Comparison of ENCODE assay signal across 1 cellular context in the genomic region with DNA sequence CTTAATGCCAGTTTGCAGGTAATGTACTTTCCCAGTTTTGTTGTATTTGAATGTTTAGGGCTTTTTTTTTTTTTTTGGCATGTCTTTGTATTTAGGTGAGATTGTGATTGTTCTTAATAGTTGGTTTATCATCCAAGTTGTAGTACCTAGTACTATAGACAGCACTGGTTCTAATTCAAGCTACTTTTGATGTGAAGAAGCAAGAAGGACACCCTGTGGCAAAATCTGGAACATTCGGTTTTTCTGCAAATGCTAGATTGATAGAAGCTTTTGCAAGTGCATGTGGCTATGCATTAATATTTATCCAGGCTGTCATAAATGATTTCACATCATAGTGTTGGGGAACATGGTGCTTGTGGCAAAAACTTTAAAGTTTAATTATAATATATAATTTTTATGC.
TF ChIP-seq lines count a peak whose summit lies in the region.

No MANE protein-coding gene starts in this region.

TF ChIP-seq in SK-N-SH, 30 proteins besides CTCF, POLR2A, EP300 and RAD21 (continued from another document):
- TF ChIP-seq, protein P1, sequence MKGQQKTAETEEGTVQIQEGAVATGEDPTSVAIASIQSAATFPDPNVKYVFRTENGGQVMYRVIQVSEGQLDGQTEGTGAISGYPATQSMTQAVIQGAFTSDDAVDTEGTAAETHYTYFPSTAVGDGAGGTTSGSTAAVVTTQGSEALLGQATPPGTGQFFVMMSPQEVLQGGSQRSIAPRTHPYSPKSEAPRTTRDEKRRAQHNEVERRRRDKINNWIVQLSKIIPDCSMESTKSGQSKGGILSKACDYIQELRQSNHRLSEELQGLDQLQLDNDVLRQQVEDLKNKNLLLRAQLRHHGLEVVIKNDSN (IDR thresholded peaks at IDR 0.05; ENCODE audit: borderline replicate concordance, low read depth): no peak
TF ChIP-seq in SK-N-SH: peak in this region for 0.
